22 cellular contexts compared by ENCODE assay signal in the genomic region with DNA sequence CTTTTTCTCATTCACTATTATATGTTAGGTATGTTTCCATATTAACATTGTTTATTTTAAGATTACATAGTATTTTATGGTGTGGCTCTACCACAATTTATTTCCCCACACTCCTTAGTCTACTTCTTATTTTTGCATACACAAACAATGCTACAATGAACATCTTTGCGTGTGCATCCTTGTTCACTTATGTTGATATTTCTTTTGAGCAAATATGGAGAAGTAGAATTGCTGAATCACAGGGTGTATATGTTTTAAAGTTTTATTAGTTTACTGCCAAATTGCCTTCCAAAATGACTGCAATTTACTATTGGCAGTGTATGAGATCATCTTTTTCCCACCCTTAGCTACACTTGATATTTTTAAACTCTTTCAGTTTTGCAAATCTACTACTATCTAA.
"Had no signal": no experiment of that assay in that cellular context is flagged by ENCODE, and none has a peak within 500 bp of the region (broad histone marks: within the 10 kb centered on the region; RNA-seq: fewer than 3 reads in every experiment).

No MANE protein-coding gene starts in this region.

- ATAC-seq: gastroesophageal sphincter; lower lobe of right lung; natural killer cell treated with Interleukin-12 subunit alpha and Interleukin-12 subunit beta and Interleukin-15 and Interleukin-18, amount 100 ng/mL, for 72 hours; psoas muscle; right lobe of liver; stimulated activated memory B cell treated with anti-CD40 and anti-IgM and Interleukin-4, amounts not matched to agents 10 μg/mL and 1 μg/mL and 100 μg/mL, for 72 hours had no signal

- FAIRE-seq: keratinocyte had no signal

- H3K36me3 ChIP-seq: esophagus squamous epithelium, gastroesophageal sphincter, left ventricle myocardium inferior, lower lobe of right lung, neural progenitor cell, right lobe of liver, stomach, thoracic aorta had no signal

- H3K4me1 ChIP-seq: esophagus squamous epithelium, gastroesophageal sphincter, left ventricle myocardium inferior, lower lobe of right lung, parathyroid adenoma, psoas muscle, right lobe of liver, stomach had no signal

- H3K27me3 ChIP-seq: esophagus squamous epithelium, gastroesophageal sphincter, neural progenitor cell, right lobe of liver, stomach had no signal

- DNase-seq: dermis blood vessel endothelial cell; esophagus squamous epithelium; foreskin fibroblast; glutamatergic neuron; immature natural killer cell; left ventricle myocardium inferior; lower lobe of right lung; occipital lobe; psoas muscle; retina; right lobe of liver; stimulated activated CD4-positive, alpha-beta T cell treated with anti-CD3 and anti-CD28 coated beads, Interleukin-4, amount 100 ng/mL, for 1 hour; stomach; substantia nigra; trophoblast cell had no signal

- H3K9me3 ChIP-seq: esophagus squamous epithelium, gastroesophageal sphincter, lower lobe of right lung, psoas muscle, right lobe of liver, stomach, thoracic aorta had no signal

- H3K4me3 ChIP-seq: esophagus squamous epithelium, gastroesophageal sphincter, left ventricle myocardium inferior, lower lobe of right lung, neural progenitor cell, psoas muscle, right lobe of liver, stomach, thoracic aorta had no signal

- H3K27ac ChIP-seq: esophagus squamous epithelium, gastroesophageal sphincter, left ventricle myocardium inferior, lower lobe of right lung, neural progenitor cell, parathyroid adenoma, psoas muscle, right lobe of liver, stomach, thoracic aorta had no signal
